Comparison of ENCODE assay signal across 7 cellular contexts in the genomic region with DNA sequence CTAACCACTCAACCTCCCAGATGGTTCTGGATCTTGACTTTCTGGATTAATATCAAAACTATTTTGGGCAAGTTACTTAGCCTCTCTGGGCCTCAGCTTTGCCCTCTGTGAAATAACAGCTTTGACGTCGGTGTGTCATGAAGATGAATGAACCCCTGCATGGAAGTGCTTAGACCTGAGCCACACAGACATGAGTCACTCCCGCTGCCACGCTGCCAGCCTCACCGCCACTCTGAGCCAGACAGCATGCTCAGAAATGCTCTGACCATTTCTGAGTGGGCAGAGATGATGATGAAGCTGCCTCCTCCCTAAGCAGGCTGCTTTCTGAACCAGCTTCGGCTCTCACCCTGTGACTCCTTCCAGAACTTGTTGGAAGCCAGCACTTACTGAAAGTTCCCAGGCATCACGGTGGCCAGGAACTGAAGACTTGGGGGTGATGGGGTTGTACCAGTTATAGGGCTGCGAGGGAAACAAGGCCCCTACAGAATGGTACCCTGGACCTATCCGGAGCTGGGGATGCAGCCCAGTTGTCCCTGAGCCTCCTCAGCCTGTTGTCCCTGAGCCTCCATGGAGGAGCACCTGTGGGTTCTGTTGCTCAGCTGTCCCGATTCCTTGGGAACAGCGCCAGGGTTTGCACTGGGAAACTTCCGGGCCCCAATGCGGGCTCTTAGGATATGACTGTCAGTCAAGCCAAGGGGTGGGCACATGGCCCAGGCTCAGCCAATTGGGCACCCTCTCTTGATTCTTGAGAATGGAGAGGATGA. TPM values are rescaled to one million over a fixed set of nuclear protein-coding genes. Genes with fewer than 3 reads are reported as not detected.
DNase-seq lines count a peak whose midpoint lies in the region; ATAC-seq and TF ChIP-seq lines count a peak whose summit lies in the region.

No MANE protein-coding gene starts in this region.

- no peaks in the 10 kb centered on the region for H3K9me3 ChIP-seq in colonic mucosa

- H3K9ac ChIP-seq in colonic mucosa (ENCODE audit: low read depth in 2 of 2, low read length in 2 of 2) = no peak overlapping the region

- ATAC-seq in Right ventricle myocardium superior (ENCODE audit: poor library complexity) = peak; percentile 43
- no peak for ATAC-seq in GM19397 (IDR thresholded peaks at IDR 0.05; ENCODE audit: unreplicated experiment)
- no peak for ATAC-seq in GM19328 (IDR thresholded peaks at IDR 0.05; ENCODE audit: unreplicated experiment)

- no peaks in the 10 kb centered on the region for H3K36me3 ChIP-seq in colonic mucosa

- intact Hi-C loops in Right ventricle myocardium superior (cut with DNase I) = no loop called here
- intact Hi-C loops in colonic mucosa (cut with DNase I) = no loop called here

- H3K4me1 ChIP-seq in colonic mucosa = no peaks in the 10 kb centered on the region

- no peaks in the 10 kb centered on the region for H3K27me3 ChIP-seq in colonic mucosa

- no peak overlapping the region for H3K4me3 ChIP-seq in colonic mucosa

- no peak overlapping the region for H3K27ac ChIP-seq in colonic mucosa

- DNase-seq in HT1080 (ENCODE audit: low read depth) (peak; percentile 89), Right ventricle myocardium superior (peak; percentile 59), colonic mucosa (no peak)
- peak; percentile 78 for DNase-seq in activated CD8-positive, alpha-beta memory T cell treated with anti-CD3 and anti-CD28 coated beads, Interleukin-2, amount 50 U/mL, for 48 hours
- DNase-seq in stimulated activated CD8-positive, alpha-beta memory T cell treated with anti-CD3 and anti-CD28 coated beads, Interleukin-15, amount 100 ng/mL, for 48 hours (ENCODE audit: low read depth in 2 of 2) = peak; percentile 55 to 73

- TF ChIP-seq CTCF in colonic mucosa (IDR thresholded peaks at IDR 0.05) = no peak

RNA-seq across cellular contexts. Expression of a gene that starts 2.0 kb away (rescaled TPM):
- not detected in 2 replicates for total RNA-seq in HT1080 (2014; rRNA removed; shearing (Covaris generic))
- polyA plus RNA-seq in HT1080 (2015; cell fraction: cytosol; rRNA removed) = not detected in 2 replicates
- not detected in 2 replicates for polyA plus RNA-seq in HT1080 (2015; cell fraction: nucleus; rRNA removed)
- total RNA-seq in Right ventricle myocardium superior (1.3 TPM), colonic mucosa (not detected)

RNA-seq across cellular contexts. Expression of a gene that starts 18.7 kb away (rescaled TPM):
- not detected in 2 replicates for total RNA-seq in HT1080 (2014; rRNA removed; shearing (Covaris generic))
- 0.11 TPM in 1 of 2 replicates, not detected in the other for polyA plus RNA-seq in HT1080 (2015; cell fraction: cytosol; rRNA removed)
- polyA plus RNA-seq in HT1080 (2015; cell fraction: nucleus; rRNA removed) = 0.10 TPM in 1 of 2 replicates, not detected in the other
- 297 TPM for total RNA-seq in Right ventricle myocardium superior
- total RNA-seq in colonic mucosa = 10 to 100 TPM in 1 of 2 donors, 1 to 10 TPM in 1; 1.3 to 13.4 TPM

RNA-seq across cellular contexts. Expression of a gene that starts 31.0 kb away (rescaled TPM):
- 2.8 TPM in 2 replicates for total RNA-seq in HT1080 (2014; rRNA removed; shearing (Covaris generic))
- polyA plus RNA-seq in HT1080 (2015; cell fraction: cytosol; rRNA removed) = 3.5 and 5.6 TPM in 2 replicates
- polyA plus RNA-seq in HT1080 (2015; cell fraction: nucleus; rRNA removed) = 3.9 and 4.1 TPM in 2 replicates
- total RNA-seq in Right ventricle myocardium superior = 0.56 TPM
- 1 to 10 TPM; 2.2 to 2.7 TPM for total RNA-seq in colonic mucosa

Comparison
In these comparisons a context has a peak if more than half of its experiments do, and no peak if none do; other contexts are left out.
1. RNA of a gene that starts 18.7 kb away (total RNA-seq): 297 TPM in Right ventricle myocardium superior (single experiment); 1.3 to 13.4 TPM in colonic mucosa and not detected in HT1080; every median in the first group is over 10 times any median in the second.